Comparison of ENCODE assay signal across 9 cellular contexts in genomic region chr10:79443338-79444242, GRCh38. TPM values are rescaled to one million over a fixed set of nuclear protein-coding genes. Genes with fewer than 3 reads are reported as not detected.
A peak's percentile ranks its signal among the peaks of the same experiment; 100 is the strongest.
DNase-seq lines count a peak whose midpoint lies in the region; ATAC-seq and TF ChIP-seq lines count a peak whose summit lies in the region.
"Had no signal": no experiment of that assay in that cellular context is flagged by ENCODE, and none has a peak within 500 bp of the region (broad histone marks: within the 10 kb centered on the region; RNA-seq: fewer than 3 reads in every experiment).

No MANE protein-coding gene starts in this region.

- H3K4me3 Mint-ChIP-seq in effector memory CD8-positive, alpha-beta T cell = peak overlapping the region; percentile 89 to 90

- H3K4me1 ChIP-seq in neutrophil (ENCODE audit: control insufficient read depth in 1 of 2, insufficient read depth in 1 of 2, low read depth in 1 of 2, low read length in 1 of 2) = peaks cover 19 to 28% of the 10 kb centered on the region in 2 experiments

- no peaks in the 10 kb centered on the region for H3K9me3 ChIP-seq in neutrophil

- H3K4me1 Mint-ChIP-seq in effector memory CD8-positive, alpha-beta T cell (ENCODE audit: low read depth in 2 of 2) = peaks cover 25 to 27% of the 10 kb centered on the region in 2 donors

- no peak for TF ChIP-seq POLR2A in NB4 (IDR thresholded peaks at IDR 0.05; ENCODE audit: extremely low read depth, insufficient read length)

- peaks cover 17% of the 10 kb centered on the region for H3K36me3 Mint-ChIP-seq in effector memory CD8-positive, alpha-beta T cell (ENCODE audit: insufficient read depth)

- no peaks in the 10 kb centered on the region for H3K9me3 Mint-ChIP-seq in effector memory CD8-positive, alpha-beta T cell

- peak overlapping the region; percentile 66 for H3K4me3 ChIP-seq in NB4 (ENCODE audit: low read depth, low read length)
- peak overlapping the region; percentile 75 to 94 for H3K4me3 ChIP-seq in neutrophil (ENCODE audit: low read depth in 1 of 2, low read length in 1 of 2)

- no peaks in the 10 kb centered on the region for H3K27me3 Mint-ChIP-seq in effector memory CD8-positive, alpha-beta T cell

- DNase-seq in CD1c-positive myeloid dendritic cell (ENCODE audit: extremely low spot score) (peak; percentile 44), NB4 (ENCODE audit: low read depth) (peak; percentile 44), mucosa of gallbladder (ENCODE audit: low spot score) (no peak), glomerular visceral epithelial cell (ENCODE audit: extremely low spot score) (no peak), GM19240 (ENCODE audit: insufficient read length, low spot score) (no peak)
- no peak for DNase-seq in effector memory CD8-positive, alpha-beta T cell
- DNase-seq: SHP77 treated with DMSO at 0.1 percent for 48 hours had no signal

- H3K36me3 ChIP-seq in neutrophil = no peaks in the 10 kb centered on the region

- ATAC-seq in effector memory CD8-positive, alpha-beta T cell (replicated peaks) = no peak
- ATAC-seq in HG03378 (IDR thresholded peaks at IDR 0.05; ENCODE audit: unreplicated experiment) = no peak

- no peak for TF ChIP-seq CTCF in NB4 (IDR thresholded peaks at IDR 0.05; ENCODE audit: low read depth, low read length)
- TF ChIP-seq CTCF in neutrophil (IDR thresholded peaks at IDR 0.05) = no peak

- peak overlapping the region; percentile 68 for H3K27ac ChIP-seq in neutrophil

- H3K27ac Mint-ChIP-seq in effector memory CD8-positive, alpha-beta T cell = peak overlapping the region; percentile 68 to 85

- H3K27me3 ChIP-seq in neutrophil = peaks cover 95% of the 10 kb centered on the region

RNA-seq across cellular contexts. Expression of gene ZCCHC24, which starts 1.8 kb away (rescaled TPM):
- 36.7 TPM for total RNA-seq in mucosa of gallbladder

Comparison
In these comparisons a context has a peak if more than half of its experiments do, and no peak if none do; other contexts are left out.
1. DNase-seq: peak in CD1c-positive myeloid dendritic cell (single experiment) and NB4 (single experiment); none in effector memory CD8-positive, alpha-beta T cell (0 of 3), mucosa of gallbladder (single experiment), glomerular visceral epithelial cell (single experiment) and GM19240 (single experiment).